In genomic region chr11:35303596-35304392, GRCh38 we compare ENCODE assay signal across 10 cellular contexts.
A peak's percentile ranks its signal among the peaks of the same experiment; 100 is the strongest.
DNase-seq lines count a peak whose midpoint lies in the region; ATAC-seq, FAIRE-seq and TF ChIP-seq lines count a peak whose summit lies in the region.
"Had no signal": no experiment of that assay in that cellular context is flagged by ENCODE, and none has a peak within 500 bp of the region (broad histone marks: within the 10 kb centered on the region; RNA-seq: fewer than 3 reads in every experiment).

No MANE protein-coding gene starts in this region.

- no peaks in the 10 kb centered on the region for H3K9me3 ChIP-seq in aorta (ENCODE audit: control insufficient read depth, low read length)
- H3K9me3 ChIP-seq: BLaER1 had no signal

- no peak for FAIRE-seq in frontal cortex (lab: Jason Lieb, UNC)

- peak overlapping the region in 46 of 59 donors; percentile 3 to 87 (median 56) for H3K27ac ChIP-seq in dorsolateral prefrontal cortex
- no peak overlapping the region for H3K27ac ChIP-seq in aorta (ENCODE audit: low read depth in 1 of 2, low read length in 2 of 2)
- H3K27ac ChIP-seq: BLaER1 had no signal

- no peak for ATAC-seq in stimulated activated naive CD8-positive, alpha-beta T cell treated with anti-CD3 and anti-CD28 coated beads, Interleukin-15, amount 100 ng/mL, for 72 hours
- ATAC-seq in aorta (ENCODE audit: low FRiP score), result peak; percentile 90

- no peaks in the 10 kb centered on the region for H3K27me3 Mint-ChIP-seq in stimulated activated naive CD8-positive, alpha-beta T cell treated with anti-CD3 and anti-CD28 coated beads, Interleukin-15, Interleukin-2, amounts not matched to agents 100 ng/mL and 50 ng/mL, for 24 hours
- no peaks in the 10 kb centered on the region for H3K27me3 Mint-ChIP-seq in stimulated activated naive CD8-positive, alpha-beta T cell treated with anti-CD3 and anti-CD28 coated beads, Interleukin-15, amount 100 ng/mL, for 72 hours
- H3K27me3 Mint-ChIP-seq: activated naive CD4-positive, alpha-beta T cell treated with anti-CD3 and anti-CD28 coated beads, Interleukin-2, amount 50 U/mL, for 24 hours had no signal

- H3K4me1 ChIP-seq in aorta (ENCODE audit: control insufficient read depth in 1 of 2, insufficient read depth in 2 of 2, low read length in 2 of 2), result peaks cover 0 to 4% of the 10 kb centered on the region in 2 donors
- H3K4me1 ChIP-seq: BLaER1 had no signal

- intact Hi-C loops in dorsolateral prefrontal cortex (cut with DNase I), result loop anchor here in 1 of 2 donors (10.0 kb wide), 1 partner anchor 379 kb away; no protein-coding TSS in a partner anchor
- intact Hi-C loops in aorta (cut with DNase I), result no loop called here

- peak overlapping the region; percentile 7 for H3K27ac Mint-ChIP-seq in stimulated activated naive CD8-positive, alpha-beta T cell treated with anti-CD3 and anti-CD28 coated beads, Interleukin-15, Interleukin-2, amounts not matched to agents 100 ng/mL and 50 ng/mL, for 24 hours
- H3K27ac Mint-ChIP-seq in stimulated activated naive CD8-positive, alpha-beta T cell treated with anti-CD3 and anti-CD28 coated beads, Interleukin-15, amount 100 ng/mL, for 72 hours, result no peak overlapping the region

- no peaks in the 10 kb centered on the region for H3K36me3 ChIP-seq in aorta (ENCODE audit: control insufficient read depth in 1 of 2, insufficient read depth in 2 of 2, low read length in 1 of 2)
- H3K36me3 ChIP-seq: BLaER1 had no signal

- H3K4me1 Mint-ChIP-seq in stimulated activated naive CD8-positive, alpha-beta T cell treated with anti-CD3 and anti-CD28 coated beads, Interleukin-15, Interleukin-2, amounts not matched to agents 100 ng/mL and 50 ng/mL, for 24 hours (ENCODE audit: low read depth), result peaks cover 27% of the 10 kb centered on the region
- peaks cover 22% of the 10 kb centered on the region for H3K4me1 Mint-ChIP-seq in stimulated activated naive CD8-positive, alpha-beta T cell treated with anti-CD3 and anti-CD28 coated beads, Interleukin-15, amount 100 ng/mL, for 72 hours

- peaks cover 5% of the 10 kb centered on the region for H3K36me3 Mint-ChIP-seq in stimulated activated naive CD8-positive, alpha-beta T cell treated with anti-CD3 and anti-CD28 coated beads, Interleukin-15, Interleukin-2, amounts not matched to agents 100 ng/mL and 50 ng/mL, for 24 hours (ENCODE audit: low read depth)
- H3K36me3 Mint-ChIP-seq: activated naive CD4-positive, alpha-beta T cell treated with anti-CD3 and anti-CD28 coated beads, Interleukin-2, amount 50 U/mL, for 24 hours had no signal

- peaks cover 9% of the 10 kb centered on the region for H3K9me3 Mint-ChIP-seq in stimulated activated naive CD8-positive, alpha-beta T cell treated with anti-CD3 and anti-CD28 coated beads, Interleukin-15, Interleukin-2, amounts not matched to agents 100 ng/mL and 50 ng/mL, for 24 hours
- H3K9me3 Mint-ChIP-seq in stimulated activated naive CD8-positive, alpha-beta T cell treated with anti-CD3 and anti-CD28 coated beads, Interleukin-15, amount 100 ng/mL, for 72 hours, result no peaks in the 10 kb centered on the region
- H3K9me3 Mint-ChIP-seq: activated naive CD4-positive, alpha-beta T cell treated with anti-CD3 and anti-CD28 coated beads, Interleukin-2, amount 50 U/mL, for 24 hours had no signal

- H3K4me3 ChIP-seq in dorsolateral prefrontal cortex (no peak overlapping the region), aorta (ENCODE audit: low read length in 2 of 2) (no peak overlapping the region)
- H3K4me3 ChIP-seq: BLaER1 had no signal

- no peak for TF ChIP-seq CTCF in dorsolateral prefrontal cortex (IDR thresholded peaks at IDR 0.05 in 54 of 56, conservative IDR thresholded peaks at IDR 0.05 in 2 of 56; ENCODE audit: low read depth in 1 of 56, partially characterized antibody in 56 of 56)

- DNase-seq in stimulated activated naive CD8-positive, alpha-beta T cell treated with anti-CD3 and anti-CD28 coated beads, Interleukin-15, amount 100 ng/mL, for 72 hours, result no peak
- DNase-seq in dorsolateral prefrontal cortex (peak in 3 of 10 donors; percentile 13 to 39 (median 38)), midbrain (lab: John Stamatoyannopoulos, UW) (peak; percentile 73), aorta (peak in 1 of 2 donors; percentile 72), frontal cortex (ENCODE audit: low spot score in 2 of 2) (no peak), iPS-NIHi7 (ENCODE audit: extremely low spot score) (no peak), NCI-H524 (lab: John Stamatoyannopoulos, UW) (no peak)

- H3K27me3 ChIP-seq in dorsolateral prefrontal cortex (no peaks in the 10 kb centered on the region), aorta (ENCODE audit: control insufficient read depth in 1 of 2, insufficient read depth in 2 of 2, low read length in 1 of 2) (no peaks in the 10 kb centered on the region)
- H3K27me3 ChIP-seq: BLaER1 had no signal

- no peak overlapping the region for H3K4me3 Mint-ChIP-seq in stimulated activated naive CD8-positive, alpha-beta T cell treated with anti-CD3 and anti-CD28 coated beads, Interleukin-15, Interleukin-2, amounts not matched to agents 100 ng/mL and 50 ng/mL, for 24 hours
- H3K4me3 Mint-ChIP-seq in stimulated activated naive CD8-positive, alpha-beta T cell treated with anti-CD3 and anti-CD28 coated beads, Interleukin-15, amount 100 ng/mL, for 72 hours, result no peak overlapping the region
- H3K4me3 Mint-ChIP-seq: activated naive CD4-positive, alpha-beta T cell treated with anti-CD3 and anti-CD28 coated beads, Interleukin-2, amount 50 U/mL, for 24 hours had no signal

- WGBS in aorta, 2 donors, result 83 to 91% methylated on average over 6 of the region's 6 CpGs

Comparison
In these comparisons a context has a peak if more than half of its experiments do, and no peak if none do; other contexts are left out.
1. H3K27ac ChIP-seq: peak in dorsolateral prefrontal cortex (46 of 59); none in aorta (0 of 2).